ENCODE assay signal across 18 cellular contexts in the genomic region with DNA sequence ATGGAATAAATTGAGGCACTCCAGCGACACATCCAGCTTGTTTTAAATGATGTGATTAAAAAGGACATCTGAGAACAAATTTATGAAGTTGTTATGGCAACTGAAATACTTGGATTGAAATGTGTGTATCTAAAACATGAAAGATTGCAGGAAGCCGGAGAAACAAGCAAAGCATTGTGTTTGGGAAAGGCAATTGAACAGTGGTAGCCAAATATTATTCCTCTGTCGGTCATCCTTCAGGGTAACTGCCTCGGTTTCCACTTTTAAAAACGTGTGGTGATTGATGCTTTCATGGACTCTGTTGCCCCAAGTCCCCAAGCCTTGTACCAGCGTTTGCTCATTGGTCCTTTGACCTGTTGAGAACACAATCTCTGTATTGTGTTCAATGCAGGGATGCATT. TPM values are rescaled to one million over a fixed set of nuclear protein-coding genes. Genes with fewer than 3 reads are reported as not detected.
A peak's percentile ranks its signal among the peaks of the same experiment; 100 is the strongest.
DNase-seq lines count a peak whose midpoint lies in the region; ATAC-seq and TF ChIP-seq lines count a peak whose summit lies in the region.
"Had no signal": no experiment of that assay in that cellular context is flagged by ENCODE, and none has a peak within 500 bp of the region (broad histone marks: within the 10 kb centered on the region; RNA-seq: fewer than 3 reads in every experiment).

No MANE protein-coding gene starts in this region.

- H3F3A ChIP-seq in SK-N-SH (replicated peaks; ENCODE audit: insufficient read depth) = no peaks in the 10 kb centered on the region

- H3K36me3 ChIP-seq in CD8-positive, alpha-beta T cell (ENCODE audit: insufficient read depth, low read length) = no peaks in the 10 kb centered on the region
- H3K36me3 ChIP-seq in Karpas-422 (ENCODE audit: insufficient read depth, low read length) = no peaks in the 10 kb centered on the region
- no peaks in the 10 kb centered on the region for H3K36me3 ChIP-seq in colonic mucosa
- H3K36me3 ChIP-seq in SK-N-SH (replicated peaks in 1 of 2; ENCODE audit: control insufficient read depth in 1 of 2, insufficient read depth in 2 of 2, low read length in 1 of 2) = no peaks in the 10 kb centered on the region
- H3K36me3 ChIP-seq: breast epithelium, heart right ventricle had no signal

- H3K9me2 ChIP-seq in Karpas-422 (replicated peaks; ENCODE audit: insufficient read depth, low read length) (no peaks in the 10 kb centered on the region), SK-N-SH (no peaks in the 10 kb centered on the region)

- no peak for DNase-seq in CD8-positive, alpha-beta T cell
- DNase-seq in Karpas-422 (no peak), cerebellar cortex (ENCODE audit: low spot score) (peak; percentile 63), mesenteric fat pad (ENCODE audit: low spot score) (no peak), colonic mucosa (no peak), NOMO-1 treated with DMSO at 0.1 percent for 48 hours (lab: John Stamatoyannopoulos, UW; ENCODE audit: unreplicated experiment) (no peak), SK-N-SH (no peak)
- DNase-seq: activated CD4-positive, alpha-beta T cell treated with anti-CD3 and anti-CD28 coated beads for 48 hours; activated naive CD8-positive, alpha-beta T cell treated with anti-CD3 and anti-CD28 coated beads, Interleukin-2, amount 50 U/mL, for 24 hours; AML-193; Calu3; heart right ventricle; NCI-H345; occipital lobe; right cardiac atrium; stimulated activated CD8-positive, alpha-beta memory T cell treated with anti-CD3 and anti-CD28 coated beads, Interleukin-4, amount 100 ng/mL, for 48 hours had no signal

- no peak for ATAC-seq in CD8-positive, alpha-beta T cell
- ATAC-seq: activated naive CD8-positive, alpha-beta T cell treated with anti-CD3 and anti-CD28 coated beads, Interleukin-2, amount 50 U/mL, for 24 hours; heart right ventricle; right cardiac atrium had no signal

- no peaks in the 10 kb centered on the region for H4K20me1 ChIP-seq in Karpas-422 (ENCODE audit: insufficient read depth, low read depth, low read length)
- no peaks in the 10 kb centered on the region for H4K20me1 ChIP-seq in SK-N-SH (ENCODE audit: insufficient read depth)

- 74% methylated on average over 6 of the region's 6 CpGs for WGBS in SK-N-SH (ENCODE audit: low lambda C conversion rate)

- H3K27ac Mint-ChIP-seq in CD8-positive, alpha-beta T cell = peak overlapping the region; percentile 67
- peak overlapping the region in 2 of 3 experiments; percentile 37 to 98 for H3K27ac Mint-ChIP-seq in nephron
- H3K27ac Mint-ChIP-seq: activated naive CD8-positive, alpha-beta T cell treated with anti-CD3 and anti-CD28 coated beads, Interleukin-2, amount 50 U/mL, for 24 hours had no signal

- H3K27ac ChIP-seq in CD8-positive, alpha-beta T cell (ENCODE audit: low read depth, low read length) = no peak overlapping the region
- H3K27ac ChIP-seq in Karpas-422 (ENCODE audit: low read length) (peak overlapping the region; percentile 92), colonic mucosa (no peak overlapping the region), SK-N-SH (ENCODE audit: low read depth in 2 of 2, low read length in 1 of 2) (no peak overlapping the region)
- H3K27ac ChIP-seq: breast epithelium had no signal

- TF ChIP-seq RAD21 in SK-N-SH (IDR thresholded peaks at IDR 0.05; ENCODE audit: low read length) = no peak

- H3K9ac ChIP-seq in Karpas-422 (ENCODE audit: low read length) = 0 out of 2 replicates have a peak overlapping the region, but pooled peaks have one; percentile 45
- H3K9ac ChIP-seq in colonic mucosa (ENCODE audit: low read depth in 2 of 2, low read length in 2 of 2) = no peak overlapping the region
- H3K9ac ChIP-seq in SK-N-SH = no peak overlapping the region

- TF ChIP-seq EP300 in SK-N-SH (IDR thresholded peaks at IDR 0.05; ENCODE audit: borderline replicate concordance in 1 of 2, low read depth in 1 of 2, low read length in 1 of 2) = no peak

- CTCF ChIA-PET in CD8-positive, alpha-beta T cell (lab: Charles Lee) = interaction anchor here (1.8 to 6.6 kb wide), 2 partner anchors 240 to 853 kb away, joined by 4 to 119 read pairs; no protein-coding TSS in a partner anchor
- CTCF ChIA-PET in SK-N-SH (lab: Yijun Ruan, JAX) = interaction anchor here (1.3 to 6.5 kb wide), 4 partner anchors 256 to 1468 kb away, joined by 4 to 107 read pairs (median 6); no protein-coding TSS in a partner anchor

- POLR2A ChIA-PET in CD8-positive, alpha-beta T cell (lab: Charles Lee) = interaction anchor here (0.6 kb wide), 1 partner anchor 575 kb away, joined by 3 read pairs; no protein-coding TSS in a partner anchor
- POLR2A ChIA-PET in SK-N-SH (lab: Yijun Ruan, JAX) = no interaction called here

- no peak for TF ChIP-seq CTCF in CD8-positive, alpha-beta T cell (IDR thresholded peaks at IDR 0.05)
- TF ChIP-seq CTCF in nephron (IDR thresholded peaks at IDR 0.05; ENCODE audit: unreplicated experiment in 3 of 3) (no peak), colonic mucosa (IDR thresholded peaks at IDR 0.05) (no peak), SK-N-SH (IDR thresholded peaks at IDR 0.05) (no peak)

- H3K9me3 ChIP-seq in CD8-positive, alpha-beta T cell (ENCODE audit: low read length) = no peaks in the 10 kb centered on the region
- no peaks in the 10 kb centered on the region for H3K9me3 ChIP-seq in Karpas-422 (ENCODE audit: low read length)
- no peaks in the 10 kb centered on the region for H3K9me3 ChIP-seq in colonic mucosa
- H3K9me3 ChIP-seq in SK-N-SH = no peaks in the 10 kb centered on the region
- H3K9me3 ChIP-seq: breast epithelium, heart right ventricle had no signal

- no peaks in the 10 kb centered on the region for H3K27me3 ChIP-seq in CD8-positive, alpha-beta T cell (ENCODE audit: insufficient read depth, low read length)
- no peaks in the 10 kb centered on the region for H3K27me3 ChIP-seq in Karpas-422 (ENCODE audit: low read length)
- no peaks in the 10 kb centered on the region for H3K27me3 ChIP-seq in colonic mucosa
- H3K27me3 ChIP-seq in SK-N-SH (ENCODE audit: insufficient read depth) = peaks cover 13% of the 10 kb centered on the region; the same call in 1 of the 2 replicates

- no peaks in the 10 kb centered on the region for H3K36me3 Mint-ChIP-seq in CD8-positive, alpha-beta T cell
- no peaks in the 10 kb centered on the region for H3K36me3 Mint-ChIP-seq in nephron (ENCODE audit: low read depth)

- H3K4me1 ChIP-seq in CD8-positive, alpha-beta T cell (ENCODE audit: insufficient read depth, low read length) = peaks cover 43% of the 10 kb centered on the region
- H3K4me1 ChIP-seq in Karpas-422 (ENCODE audit: low read length) (peaks cover 92% of the 10 kb centered on the region), colonic mucosa (no peaks in the 10 kb centered on the region), SK-N-SH (ENCODE audit: control insufficient read depth in 1 of 2, insufficient read depth in 2 of 2, low read depth in 1 of 2, low read length in 1 of 2) (peaks cover 5 to 6% of the 10 kb centered on the region in 2 experiments; a peak in 3 of 4 replicates)
- H3K4me1 ChIP-seq: breast epithelium had no signal

- no peak overlapping the region for H3K4me3 Mint-ChIP-seq in CD8-positive, alpha-beta T cell
- H3K4me3 Mint-ChIP-seq in nephron = peak overlapping the region in 1 of 3 experiments; percentile 33
- H3K4me3 Mint-ChIP-seq: activated naive CD8-positive, alpha-beta T cell treated with anti-CD3 and anti-CD28 coated beads, Interleukin-2, amount 50 U/mL, for 24 hours had no signal

- intact Hi-C loops in CD8-positive, alpha-beta T cell (cut with DNase I, micrococcal nuclease) = no loop called here
- intact Hi-C loops in colonic mucosa (cut with DNase I) = no loop called here

- H3K4me2 ChIP-seq in Karpas-422 (ENCODE audit: low read depth, low read length, poor library complexity, severe bottlenecking) (peak overlapping the region; percentile 55), SK-N-SH (no peak overlapping the region)

- H3K4me1 Mint-ChIP-seq in CD8-positive, alpha-beta T cell (ENCODE audit: low read depth) = peaks cover 50% of the 10 kb centered on the region
- H3K4me1 Mint-ChIP-seq in nephron = peaks cover 24% of the 10 kb centered on the region

- H3K9me3 Mint-ChIP-seq in CD8-positive, alpha-beta T cell = no peaks in the 10 kb centered on the region
- H3K9me3 Mint-ChIP-seq in nephron = no peaks in the 10 kb centered on the region
- H3K9me3 Mint-ChIP-seq: activated naive CD8-positive, alpha-beta T cell treated with anti-CD3 and anti-CD28 coated beads, Interleukin-2, amount 50 U/mL, for 24 hours had no signal

- H3K4me3 ChIP-seq in CD8-positive, alpha-beta T cell (ENCODE audit: low read depth, low read length) = no peak overlapping the region
- H3K4me3 ChIP-seq in Karpas-422 (ENCODE audit: low read length) = no peak overlapping the region
- no peak overlapping the region for H3K4me3 ChIP-seq in colonic mucosa
- H3K4me3 ChIP-seq in SK-N-SH (ENCODE audit: low read depth in 2 of 2, low read length in 1 of 2) = no peak overlapping the region
- H3K4me3 ChIP-seq: breast epithelium, heart right ventricle had no signal

- no peak overlapping the region for H2AFZ ChIP-seq in Karpas-422 (ENCODE audit: low read length)
- no peak overlapping the region for H2AFZ ChIP-seq in SK-N-SH (ENCODE audit: low read depth)

- H3K79me2 ChIP-seq in Karpas-422 (ENCODE audit: low read length) = no peaks in the 10 kb centered on the region
- no peaks in the 10 kb centered on the region for H3K79me2 ChIP-seq in SK-N-SH (ENCODE audit: insufficient read depth)

- no peaks in the 10 kb centered on the region for H3K27me3 Mint-ChIP-seq in CD8-positive, alpha-beta T cell (ENCODE audit: low read depth)
- H3K27me3 Mint-ChIP-seq in nephron (ENCODE audit: low read depth) = peaks cover 65% of the 10 kb centered on the region
- H3K27me3 Mint-ChIP-seq: activated naive CD8-positive, alpha-beta T cell treated with anti-CD3 and anti-CD28 coated beads, Interleukin-2, amount 50 U/mL, for 24 hours had no signal

TF ChIP-seq in SK-N-SH, 30 proteins besides CTCF, POLR2A, EP300 and RAD21 (continues in another document):
- TF ChIP-seq IRF3 (IDR thresholded peaks at IDR 0.05; ENCODE audit: low read depth, low read length) = no peak

RNA-seq across cellular contexts. Expression of gene CLYBL, which starts 53.6 kb away (rescaled TPM):
- 1 to 10 TPM; 2.5 to 4.1 TPM for total RNA-seq in CD8-positive, alpha-beta T cell
- total RNA-seq in Karpas-422 (2014; rRNA removed; shearing (Covaris generic); ENCODE audit: low replicate concordance) = 2.8 and 7.3 TPM in 2 replicates
- total RNA-seq in mesenteric fat pad (7.1 TPM), colonic mucosa (10 to 100 TPM; 12.9 to 34.7 TPM)
- polyA plus RNA-seq in SK-N-SH (2012; rRNA removed) = 4.7 and 6.3 TPM in 2 replicates
- 5.5 and 6.3 TPM in 2 replicates for polyA plus RNA-seq in SK-N-SH (2012; cell fraction: cytosol; rRNA removed)
- polyA plus RNA-seq in SK-N-SH (2012; cell fraction: nucleus; rRNA removed) = 5.0 and 7.8 TPM in 2 replicates
